In genomic region chr17:72422505-72423285, GRCh38 we compare ENCODE assay signal across 9 cellular contexts.
DNase-seq lines count a peak whose midpoint lies in the region; ATAC-seq and TF ChIP-seq lines count a peak whose summit lies in the region.
"Had no signal": no experiment of that assay in that cellular context is flagged by ENCODE, and none has a peak within 500 bp of the region (broad histone marks: within the 10 kb centered on the region; RNA-seq: fewer than 3 reads in every experiment).

No MANE protein-coding gene starts in this region.

- peak; percentile 29 for DNase-seq in NCI-H2196 (lab: John Stamatoyannopoulos, UW; ENCODE audit: unreplicated experiment)
- DNase-seq in NCI-H2196 treated with DMSO at 0.1 percent for 48 hours (lab: John Stamatoyannopoulos, UW; ENCODE audit: unreplicated experiment), result no peak
- DNase-seq in HS-5 (ENCODE audit: low read depth), result peak; percentile 88
- DNase-seq in astrocyte of the cerebellum (ENCODE audit: low read depth), result peak; percentile 53
- peak; percentile 13 to 85 for DNase-seq in lung microvascular endothelial cell (ENCODE audit: low read depth in 2 of 2)
- DNase-seq in NAMALWA (ENCODE audit: low spot score), result no peak
- DNase-seq in DMS153 (lab: John Stamatoyannopoulos, UW), result no peak

- TF ChIP-seq CTCF in astrocyte of the cerebellum (IDR thresholded peaks at IDR 0.05; ENCODE audit: low read depth, low read length, missing control alignments), result no peak

- H3K4me3 ChIP-seq in astrocyte of the cerebellum (ENCODE audit: low read depth, low read length), result no peak overlapping the region
- H3K4me3 ChIP-seq: BLaER1 had no signal

- in situ Hi-C loops in astrocyte of the cerebellum (cut with HindIII; ENCODE audit: low sequenced_read_pairs), result no loop called here

- peak; percentile 40 for ATAC-seq in GM21717 (IDR thresholded peaks at IDR 0.05; ENCODE audit: unreplicated experiment)

Comparison
In these comparisons a context has a peak if more than half of its experiments do, and no peak if none do; other contexts are left out.
1. DNase-seq: peak in NCI-H2196 (single experiment), HS-5 (single experiment), astrocyte of the cerebellum (single experiment) and lung microvascular endothelial cell (2 of 2); none in NCI-H2196 treated with DMSO at 0.1 percent for 48 hours (single experiment), NAMALWA (single experiment) and DMS153 (single experiment).